Comparison of ENCODE assay signal across 25 cellular contexts in genomic region chr2:9599430-9599829, GRCh38. TPM values are rescaled to one million over a fixed set of nuclear protein-coding genes. Genes with fewer than 3 reads are reported as not detected.
DNase-seq lines count a peak whose midpoint lies in the region; ATAC-seq and TF ChIP-seq lines count a peak whose summit lies in the region.
"Had no signal": no experiment of that assay in that cellular context is flagged by ENCODE, and none has a peak within 500 bp of the region (broad histone marks: within the 10 kb centered on the region; RNA-seq: fewer than 3 reads in every experiment).

No MANE protein-coding gene starts in this region.

- no peak overlapping the region for H3K4me3 Mint-ChIP-seq in activated T-cell treated with anti-CD3 and anti-CD28 coated beads, Interleukin-2, amount 50 U/mL, for 72 hours
- H3K4me3 Mint-ChIP-seq in activated T-helper 17 cell treated with anti-CD3 and anti-CD28 coated beads, Interleukin-2, amount 50 U/mL, for 72 hours: peak overlapping the region; percentile 1
- H3K4me3 Mint-ChIP-seq in endothelial cell (ENCODE audit: unreplicated experiment): peak overlapping the region; percentile 33
- H3K4me3 Mint-ChIP-seq in immature natural killer cell: no peak overlapping the region
- H3K4me3 Mint-ChIP-seq: CD8-positive, alpha-beta T cell; GM23338; H9 had no signal

- no peak overlapping the region for H3K4me2 ChIP-seq in HCT116 (ENCODE audit: low read length)
- H3K4me2 ChIP-seq: GM23338, PC-9 had no signal

- no peak for TF ChIP-seq RAD21 in HCT116 (IDR thresholded peaks at IDR 0.05; ENCODE audit: low read depth)

- peak overlapping the region; percentile 66 for H3K27ac Mint-ChIP-seq in activated T-cell treated with anti-CD3 and anti-CD28 coated beads, Interleukin-2, amount 50 U/mL, for 72 hours
- no peak overlapping the region for H3K27ac Mint-ChIP-seq in activated T-helper 17 cell treated with anti-CD3 and anti-CD28 coated beads, Interleukin-2, amount 50 U/mL, for 72 hours
- H3K27ac Mint-ChIP-seq in endothelial cell (ENCODE audit: unreplicated experiment): no peak overlapping the region
- peak overlapping the region in 3 of 6 donors; percentile 9 to 63 (median 53) for H3K27ac Mint-ChIP-seq in immature natural killer cell
- H3K27ac Mint-ChIP-seq: CD8-positive, alpha-beta T cell; GM23338; H9 had no signal

- H3K4me3 ChIP-seq in HCT116 (replicated peaks in 1 of 2; ENCODE audit: low read depth in 1 of 2, low read length in 2 of 2): no peak overlapping the region
- H3K4me3 ChIP-seq: GM23338, PC-9, SJCRH30 had no signal

- no peak overlapping the region for H2AFZ ChIP-seq in HCT116 (ENCODE audit: low read depth, low read length, poor library complexity, severe bottlenecking)
- H2AFZ ChIP-seq: GM23338, PC-9 had no signal

- peaks cover 2 to 16% of the 10 kb centered on the region in 2 donors for H3K9me3 Mint-ChIP-seq in activated T-cell treated with anti-CD3 and anti-CD28 coated beads, Interleukin-2, amount 50 U/mL, for 72 hours
- H3K9me3 Mint-ChIP-seq in activated T-helper 17 cell treated with anti-CD3 and anti-CD28 coated beads, Interleukin-2, amount 50 U/mL, for 72 hours: peaks cover 6% of the 10 kb centered on the region
- H3K9me3 Mint-ChIP-seq in endothelial cell (ENCODE audit: unreplicated experiment) (no peaks in the 10 kb centered on the region), immature natural killer cell (no peaks in the 10 kb centered on the region)

- TF ChIP-seq CTCF in HCT116 (IDR thresholded peaks at IDR 0.05 in 2 of 3, conservative IDR thresholded peaks at IDR 0.05 in 1 of 3; ENCODE audit: borderline replicate concordance in 1 of 3, insufficient read depth in 1 of 3, low read depth in 2 of 3, low read length in 2 of 3) (no peak), endothelial cell (IDR thresholded peaks at IDR 0.05; ENCODE audit: unreplicated experiment) (no peak)

- peaks cover 0 to 32% of the 10 kb centered on the region in 2 experiments; a peak in 2 of 4 replicates for H3K36me3 ChIP-seq in HCT116 (ENCODE audit: control insufficient read depth in 1 of 2, insufficient read depth in 2 of 2, low read length in 2 of 2)

- H3K27me3 Mint-ChIP-seq in activated T-cell treated with anti-CD3 and anti-CD28 coated beads, Interleukin-2, amount 50 U/mL, for 72 hours (ENCODE audit: low read depth): no peaks in the 10 kb centered on the region
- no peaks in the 10 kb centered on the region for H3K27me3 Mint-ChIP-seq in activated T-helper 17 cell treated with anti-CD3 and anti-CD28 coated beads, Interleukin-2, amount 50 U/mL, for 72 hours
- peaks cover 1% of the 10 kb centered on the region for H3K27me3 Mint-ChIP-seq in endothelial cell (ENCODE audit: unreplicated experiment)
- peaks cover 0 to 4% (median 3%) of the 10 kb centered on the region in 3 donors for H3K27me3 Mint-ChIP-seq in immature natural killer cell (ENCODE audit: low read depth in 3 of 3)
- H3K27me3 Mint-ChIP-seq: IgD-negative memory B cell had no signal

- no peak overlapping the region for H3K9ac ChIP-seq in HCT116 (ENCODE audit: low read length)

- CTCF ChIA-PET in HCT116 (lab: Charles Lee): no interaction called here

- H4K20me1 ChIP-seq in HCT116 (ENCODE audit: insufficient read depth): peaks cover 6% of the 10 kb centered on the region; the same call in 1 of the 2 replicates

- RAD21 ChIA-PET in HCT116 (lab: Charles Lee; ENCODE audit: low non-redundant PET in 1 of 2, low total read pairs in 2 of 2, uncharacterized antibody in 2 of 2, unreplicated experiment in 2 of 2): no interaction called here

- H3K4me1 Mint-ChIP-seq in activated T-cell treated with anti-CD3 and anti-CD28 coated beads, Interleukin-2, amount 50 U/mL, for 72 hours (ENCODE audit: low read depth): peaks cover 63% of the 10 kb centered on the region
- peaks cover 37% of the 10 kb centered on the region for H3K4me1 Mint-ChIP-seq in activated T-helper 17 cell treated with anti-CD3 and anti-CD28 coated beads, Interleukin-2, amount 50 U/mL, for 72 hours
- no peaks in the 10 kb centered on the region for H3K4me1 Mint-ChIP-seq in endothelial cell (ENCODE audit: unreplicated experiment)
- H3K4me1 Mint-ChIP-seq in immature natural killer cell: peaks cover 49 to 70% of the 10 kb centered on the region in 2 donors

- intact Hi-C loops in HCT116 (cut with micrococcal nuclease): no loop called here

- POLR2A ChIA-PET in HCT116 (lab: Charles Lee): interaction anchor here (1.3 kb wide), 1 partner anchor 32 kb away, joined by 4 read pairs; the partner anchor contains the start of gene YWHAQ

- no peak for TF ChIP-seq POLR2A in HCT116 (IDR thresholded peaks at IDR 0.05; ENCODE audit: borderline replicate concordance, extremely low read depth, insufficient read depth, insufficient read length)

- H3K4me1 ChIP-seq in HCT116 (ENCODE audit: control insufficient read depth in 1 of 2, insufficient read depth in 2 of 2, low read length in 2 of 2): peaks cover 30 to 44% of the 10 kb centered on the region in 2 experiments
- H3K4me1 ChIP-seq: Caco-2 had no signal

- no peak overlapping the region for H3K27ac ChIP-seq in HCT116 (ENCODE audit: low read depth, low read length)
- H3K27ac ChIP-seq: PC-9, SJCRH30 had no signal

- BruUV-seq in HCT116 (replicated peaks; lab: Mats Ljungman, UMichigan): no TSS peak

- peaks cover 99% of the 10 kb centered on the region for H3K79me2 ChIP-seq in HCT116 (ENCODE audit: insufficient read depth, low read length)

- H3K27me3 ChIP-seq in HCT116 (ENCODE audit: insufficient read depth, low read length): no peaks in the 10 kb centered on the region
- H3K27me3 ChIP-seq: SJCRH30 had no signal

- H3K9me3 ChIP-seq in HCT116 (ENCODE audit: control insufficient read depth in 1 of 2, insufficient read depth in 1 of 2, low read depth in 1 of 2, low read length in 2 of 2): peaks cover 8 to 10% of the 10 kb centered on the region in 2 experiments; a peak in 3 of 4 replicates
- H3K9me3 ChIP-seq: Caco-2 had no signal

- no peaks in the 10 kb centered on the region for H3K9me2 ChIP-seq in HCT116 (ENCODE audit: insufficient read depth)

- no peak for DNase-seq in activated T-cell treated with anti-CD3 and anti-CD28 coated beads, Interleukin-2, amount 50 U/mL, for 72 hours
- DNase-seq in activated T-cell treated with anti-CD3 and anti-CD28 coated beads for 4 hours: no peak
- no peak for DNase-seq in HCT116 (ENCODE audit: low read depth, low spot score)
- DNase-seq in endothelial cell (ENCODE audit: low spot score): no peak
- no peak for DNase-seq in putamen (ENCODE audit: low spot score)
- DNase-seq in immature natural killer cell: no peak
- DNase-seq: C1 segment of cervical spinal cord; Caco-2; CD8-positive, alpha-beta T cell; DMS 273 treated with DMSO at 0.1 percent for 48 hours; DMS79 treated with DMSO at 0.1 percent for 48 hours; GF-D8; H9; NCI-H1048; NCI-H1417; NCI-H1694; NCI-H2029 treated with DMSO at 0.1 percent for 48 hours; NCI-H446 treated with DMSO at 0.1 percent for 48 hours; NCI-H526 treated with DMSO at 0.1 percent for 48 hours; PC-9; SJCRH30 had no signal

- no peak for ATAC-seq in activated T-cell treated with anti-CD3 and anti-CD28 coated beads, Interleukin-2, amount 50 U/mL, for 72 hours (replicated peaks in 1 of 2)
- ATAC-seq in HCT116: no peak
- no peak for ATAC-seq in activated T-helper 17 cell treated with anti-CD3 and anti-CD28 coated beads, Interleukin-2, amount 50 U/mL, for 72 hours (replicated peaks)
- ATAC-seq: CD8-positive, alpha-beta T cell; GM23338; Right ventricle myocardium inferior had no signal

- peaks cover 23 to 45% of the 10 kb centered on the region in 2 donors for H3K36me3 Mint-ChIP-seq in activated T-cell treated with anti-CD3 and anti-CD28 coated beads, Interleukin-2, amount 50 U/mL, for 72 hours (ENCODE audit: insufficient read depth in 2 of 2)
- H3K36me3 Mint-ChIP-seq in activated T-helper 17 cell treated with anti-CD3 and anti-CD28 coated beads, Interleukin-2, amount 50 U/mL, for 72 hours (ENCODE audit: low read depth): peaks cover 78% of the 10 kb centered on the region
- H3K36me3 Mint-ChIP-seq in endothelial cell (ENCODE audit: low read depth, unreplicated experiment): peaks cover 28% of the 10 kb centered on the region
- H3K36me3 Mint-ChIP-seq in immature natural killer cell: peaks cover 20 to 24% (median 20%) of the 10 kb centered on the region in 3 donors

TF ChIP-seq in HCT116, 20 proteins besides CTCF, POLR2A, EP300 and RAD21:
- TF ChIP-seq CBX3 (IDR thresholded peaks at IDR 0.05; ENCODE audit: low read depth) (peak; percentile 61; the same call in 1 of the 2 replicates), ZNF274 (IDR thresholded peaks at IDR 0.05; ENCODE audit: low read depth, low read length) (no peak), SRF (IDR thresholded peaks at IDR 0.05; ENCODE audit: low read depth) (no peak)

RNA-seq across cellular contexts. Expression of gene YWHAQ, which starts 31.4 kb away (rescaled TPM):
- 100 to 1,000 TPM; 207 to 251 TPM for total RNA-seq in activated T-cell treated with anti-CD3 and anti-CD28 coated beads, Interleukin-2, amount 50 U/mL, for 72 hours
- total RNA-seq in HCT116 (2021; ENCODE audit: unreplicated experiment) (365 TPM), endothelial cell (ENCODE audit: unreplicated experiment) (268 TPM)
- 245 and 251 TPM in 2 replicates for polyA plus RNA-seq in HCT116 (2012)
- 100 to 1,000 TPM; 283 TPM for total RNA-seq in activated T-helper 17 cell treated with anti-CD3 and anti-CD28 coated beads, Interleukin-2, amount 50 U/mL, for 72 hours
- 100 to 1,000 TPM; 406 to 761 (median 479) TPM for polyA plus RNA-seq in immature natural killer cell

RNA-seq across cellular contexts. Expression of gene ADAM17, which starts 43.8 kb away (rescaled TPM):
- total RNA-seq in activated T-cell treated with anti-CD3 and anti-CD28 coated beads, Interleukin-2, amount 50 U/mL, for 72 hours: 10 to 100 TPM; 22.9 to 30.1 TPM
- total RNA-seq in HCT116 (2021; ENCODE audit: unreplicated experiment): 39.2 TPM
- 27.1 and 37.8 TPM in 2 replicates for polyA plus RNA-seq in HCT116 (2012)
- 10 to 100 TPM; 22.7 to 31.2 TPM for total RNA-seq in activated T-helper 17 cell treated with anti-CD3 and anti-CD28 coated beads, Interleukin-2, amount 50 U/mL, for 72 hours
- 39.7 TPM for total RNA-seq in endothelial cell (ENCODE audit: unreplicated experiment)
- polyA plus RNA-seq in immature natural killer cell: 10 to 100 TPM in 1 of 3 donors, 1 to 10 TPM in 2; 6.3 to 14.9 (median 8.0) TPM

Comparison
In these comparisons a context has a peak if more than half of its experiments do, and no peak if none do; other contexts are left out.
1. H3K4me3 Mint-ChIP-seq: peak in activated T-helper 17 cell treated with anti-CD3 and anti-CD28 coated beads, Interleukin-2, amount 50 U/mL, for 72 hours (single experiment) and endothelial cell (single experiment); none in activated T-cell treated with anti-CD3 and anti-CD28 coated beads, Interleukin-2, amount 50 U/mL, for 72 hours (0 of 2) and immature natural killer cell (0 of 5).